ENCODE assay signal across 8 cellular contexts in the genomic region with DNA sequence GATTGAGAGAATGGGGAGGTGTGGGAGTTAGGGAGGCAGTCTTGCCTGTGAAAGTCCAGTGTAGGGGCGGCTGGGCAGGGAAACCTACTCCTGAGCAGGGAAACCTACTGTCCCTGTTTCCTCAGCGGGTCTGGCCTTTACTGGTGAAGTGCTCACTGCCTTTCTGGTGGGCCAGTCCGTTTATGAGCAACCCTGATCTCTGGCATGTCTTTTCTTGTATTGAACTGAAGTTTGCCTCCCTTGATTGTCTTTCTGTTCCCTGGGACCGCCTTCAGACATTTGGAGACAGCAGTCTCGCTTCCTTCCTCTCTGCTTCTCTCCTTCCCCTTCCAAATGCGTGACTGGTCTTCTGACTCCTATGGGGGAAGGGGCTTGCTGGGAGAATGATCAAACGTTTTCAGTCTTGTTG. TPM values are rescaled to one million over a fixed set of nuclear protein-coding genes. Genes with fewer than 3 reads are reported as not detected.
DNase-seq lines count a peak whose midpoint lies in the region; ATAC-seq, FAIRE-seq and TF ChIP-seq lines count a peak whose summit lies in the region.

No MANE protein-coding gene starts in this region.

- H3K27me3 ChIP-seq in endodermal cell (ENCODE audit: control insufficient read depth, insufficient read depth, low read length, poor library complexity, severe bottlenecking) = peaks cover 6% of the 10 kb centered on the region
- no peaks in the 10 kb centered on the region for H3K27me3 ChIP-seq in naive thymus-derived CD4-positive, alpha-beta T cell (ENCODE audit: control insufficient read depth in 2 of 2, insufficient read depth in 2 of 2, low read length in 2 of 2)

- CTCF ChIA-PET in naive thymus-derived CD4-positive, alpha-beta T cell (lab: Charles Lee) = interaction anchor here (0.7 to 5.1 kb wide), 2 partner anchors 10 to 324 kb away, joined by 4 to 103 read pairs; no protein-coding TSS in a partner anchor

- peak overlapping the region; percentile 61 for H3K27ac Mint-ChIP-seq in endodermal cell
- peak overlapping the region in 4 of 9 donors; percentile 18 to 81 (median 55) for H3K27ac Mint-ChIP-seq in naive thymus-derived CD4-positive, alpha-beta T cell

- DNase-seq in GM03348 (ENCODE audit: low spot score) (peak; percentile 30), RPMI7951 (ENCODE audit: low read depth) (peak; percentile 36), endodermal cell (peak; percentile 65), GM12892 (ENCODE audit: insufficient read length) (no peak)
- DNase-seq in naive thymus-derived CD4-positive, alpha-beta T cell = peak in 1 of 9 donors; percentile 7
- no peak for DNase-seq in stimulated activated CD4-positive, alpha-beta T cell treated with anti-CD3 and anti-CD28 coated beads, Interleukin-15, amount 100 ng/mL, for 24 hours

- no peaks in the 10 kb centered on the region for H3K9me3 ChIP-seq in endodermal cell (ENCODE audit: control insufficient read depth, low read length)
- H3K9me3 ChIP-seq in naive thymus-derived CD4-positive, alpha-beta T cell (ENCODE audit: control insufficient read depth in 2 of 3, low read length in 3 of 3) = no peaks in the 10 kb centered on the region

- H3K4me3 Mint-ChIP-seq in endodermal cell = peak overlapping the region; percentile 53
- peak overlapping the region in 9 of 10 donors; percentile 82 to 94 (median 92) for H3K4me3 Mint-ChIP-seq in naive thymus-derived CD4-positive, alpha-beta T cell

- H3K4me1 Mint-ChIP-seq in endodermal cell = peaks cover 44% of the 10 kb centered on the region
- peaks cover 40 to 66% (median 50%) of the 10 kb centered on the region in 7 donors for H3K4me1 Mint-ChIP-seq in naive thymus-derived CD4-positive, alpha-beta T cell

- H3K27ac ChIP-seq in endodermal cell (ENCODE audit: low read depth, low read length) = no peak overlapping the region
- peak overlapping the region; percentile 10 for H3K27ac ChIP-seq in naive thymus-derived CD4-positive, alpha-beta T cell (ENCODE audit: low read depth, low read length)

- TF ChIP-seq CTCF in endodermal cell (conservative IDR thresholded peaks at IDR 0.05) = no peak

- H3K4me3 ChIP-seq in endodermal cell (ENCODE audit: low read length) = peak overlapping the region; percentile 90
- H3K4me3 ChIP-seq in naive thymus-derived CD4-positive, alpha-beta T cell (ENCODE audit: low read length) = peak overlapping the region; percentile 62

- peaks cover 8% of the 10 kb centered on the region for H3K27me3 Mint-ChIP-seq in endodermal cell (ENCODE audit: insufficient read depth)
- H3K27me3 Mint-ChIP-seq in naive thymus-derived CD4-positive, alpha-beta T cell = peaks cover 0 to 16% (median 0%) of the 10 kb centered on the region in 5 donors

- H3K36me3 ChIP-seq in endodermal cell (ENCODE audit: control insufficient read depth, insufficient read depth, low read length) = peaks cover 12% of the 10 kb centered on the region
- peaks cover 0 to 3% (median 0%) of the 10 kb centered on the region in 3 experiments for H3K36me3 ChIP-seq in naive thymus-derived CD4-positive, alpha-beta T cell (ENCODE audit: control insufficient read depth in 2 of 3, insufficient read depth in 3 of 3, low read length in 3 of 3)

- TF ChIP-seq POLR2A in GM12892 (IDR thresholded peaks at IDR 0.05; ENCODE audit: low read depth, low read length) = no peak

- H3K36me3 Mint-ChIP-seq in endodermal cell (ENCODE audit: low read depth) = peaks cover 13% of the 10 kb centered on the region
- H3K36me3 Mint-ChIP-seq in naive thymus-derived CD4-positive, alpha-beta T cell = peaks cover 0 to 38% (median 3%) of the 10 kb centered on the region in 5 donors

- POLR2A ChIA-PET in naive thymus-derived CD4-positive, alpha-beta T cell (lab: Charles Lee) = interaction anchor here (1.2 to 5.3 kb wide), 2 partner anchors 10 to 324 kb away, joined by 3 to 54 read pairs; no protein-coding TSS in a partner anchor

- no peak for ATAC-seq in naive thymus-derived CD4-positive, alpha-beta T cell
- ATAC-seq in HG02759 (IDR thresholded peaks at IDR 0.05; ENCODE audit: unreplicated experiment) = no peak
- no peak for ATAC-seq in GM18511 (IDR thresholded peaks at IDR 0.05; ENCODE audit: unreplicated experiment)

- H3K9me3 Mint-ChIP-seq in endodermal cell = peaks cover 6% of the 10 kb centered on the region
- H3K9me3 Mint-ChIP-seq in naive thymus-derived CD4-positive, alpha-beta T cell = no peaks in the 10 kb centered on the region

- H3K9ac ChIP-seq in endodermal cell (ENCODE audit: extremely low read depth, low read length, poor library complexity, severe bottlenecking) = peak overlapping the region; percentile 57

- WGBS in endodermal cell (ENCODE audit: insufficient coverage in 1 of 2, insufficient read length in 1 of 2), 2 experiments = 3 to 13% methylated on average over 6 to 7 of the region's 7 CpGs

- intact Hi-C loops in naive thymus-derived CD4-positive, alpha-beta T cell (cut with micrococcal nuclease) = no loop called here

- FAIRE-seq in GM12892 (lab: Jason Lieb, UNC) = no peak

- H3K4me1 ChIP-seq in endodermal cell (ENCODE audit: control insufficient read depth, insufficient read depth, low read length) = peaks cover 25% of the 10 kb centered on the region
- peaks cover 39 to 48% of the 10 kb centered on the region in 2 donors for H3K4me1 ChIP-seq in naive thymus-derived CD4-positive, alpha-beta T cell (ENCODE audit: control insufficient read depth in 2 of 2, insufficient read depth in 2 of 2, low read length in 2 of 2)

RNA-seq across cellular contexts. Expression of a gene that starts 2.9 kb away (rescaled TPM):
- total RNA-seq in RPMI7951 (2014; rRNA removed; shearing (Covaris generic)) = 9.5 and 13.7 TPM in 2 replicates
- total RNA-seq in endodermal cell = 10 to 100 TPM; 19.7 to 20.5 TPM
- 13.9 TPM for polyA plus RNA-seq in endodermal cell (2013, experiment 1 of 2)
- polyA plus RNA-seq in endodermal cell (2013, experiment 2 of 2) = 14.0 TPM
- total RNA-seq in naive thymus-derived CD4-positive, alpha-beta T cell = 10 to 100 TPM; 14.3 to 40.9 (median 28.1) TPM
- polyA plus RNA-seq in naive thymus-derived CD4-positive, alpha-beta T cell = 1 to 10 TPM; 3.2 to 3.7 TPM
- 0.59 TPM for polyA plus RNA-seq in GM12892 (2012; ENCODE audit: missing spikeins)

Comparison
In these comparisons a context has a peak if more than half of its experiments do, and no peak if none do; other contexts are left out.
1. DNase-seq: peak in GM03348 (single experiment), RPMI7951 (single experiment) and endodermal cell (single experiment); none in GM12892 (single experiment) and stimulated activated CD4-positive, alpha-beta T cell treated with anti-CD3 and anti-CD28 coated beads, Interleukin-15, amount 100 ng/mL, for 24 hours (single experiment).